24 cellular contexts compared by ENCODE assay signal in genomic region chr3:20051123-20051806, GRCh38. TPM values are rescaled to one million over a fixed set of nuclear protein-coding genes. Genes with fewer than 3 reads are reported as not detected.
DNase-seq lines count a peak whose midpoint lies in the region; ATAC-seq and TF ChIP-seq lines count a peak whose summit lies in the region.
"Had no signal": no experiment of that assay in that cellular context is flagged by ENCODE, and none has a peak within 500 bp of the region (broad histone marks: within the 10 kb centered on the region; RNA-seq: fewer than 3 reads in every experiment).

No MANE protein-coding gene starts in this region.

- H3K4me3 Mint-ChIP-seq in activated B cell treated with CpG ODN at 0.5 μM for 24 hours = no peak overlapping the region
- H3K4me3 Mint-ChIP-seq in activated naive CD4-positive, alpha-beta T cell treated with anti-CD3 and anti-CD28 coated beads for 36 hours = no peak overlapping the region
- H3K4me3 Mint-ChIP-seq: activated naive CD4-positive, alpha-beta T cell treated with anti-CD3 and anti-CD28 coated beads, Interleukin-2, amount 10 ng/mL, durations not matched to agents 7 days and 5 days had no signal

- WGBS in heart left ventricle, 4 donors = 78 to 93% (median 90%) methylated on average over 4 of the region's 4 CpGs
- WGBS in right cardiac atrium = 90% methylated on average over 4 of the region's 4 CpGs
- WGBS in transverse colon (ENCODE audit: low coverage in 1 of 2), 2 donors = 90 to 93% methylated on average over 2 to 4 of the region's 4 CpGs

- peak overlapping the region; percentile 51 for H3K27ac Mint-ChIP-seq in activated B cell treated with CpG ODN at 0.5 μM for 24 hours
- H3K27ac Mint-ChIP-seq in activated naive CD4-positive, alpha-beta T cell treated with anti-CD3 and anti-CD28 coated beads for 36 hours = no peak overlapping the region
- H3K27ac Mint-ChIP-seq: activated naive CD4-positive, alpha-beta T cell treated with anti-CD3 and anti-CD28 coated beads, Interleukin-2, amount 10 ng/mL, durations not matched to agents 7 days and 5 days had no signal

- no peaks in the 10 kb centered on the region for H3K9me3 Mint-ChIP-seq in activated B cell treated with CpG ODN at 0.5 μM for 24 hours
- no peaks in the 10 kb centered on the region for H3K9me3 Mint-ChIP-seq in activated naive CD4-positive, alpha-beta T cell treated with anti-CD3 and anti-CD28 coated beads for 36 hours
- H3K9me3 Mint-ChIP-seq: activated naive CD4-positive, alpha-beta T cell treated with anti-CD3 and anti-CD28 coated beads, Interleukin-2, amount 10 ng/mL, durations not matched to agents 7 days and 5 days had no signal

- CTCF ChIA-PET in activated B cell treated with CpG ODN at 0.5 μM for 24 hours (lab: Charles Lee) = no interaction called here
- CTCF ChIA-PET in activated naive CD4-positive, alpha-beta T cell treated with anti-CD3 and anti-CD28 coated beads for 36 hours (lab: Charles Lee) = interaction anchor here (0.6 kb wide), 1 partner anchor 139 kb away, joined by 3 read pairs; no protein-coding TSS in a partner anchor

- POLR2A ChIA-PET in activated B cell treated with CpG ODN at 0.5 μM for 24 hours (lab: Charles Lee) = interaction anchor here (0.6 to 1.7 kb wide), 4 partner anchors 8 to 16 kb away, joined by 3 to 7 read pairs (median 4); partner anchors contain the start of gene KAT2B

- H3K36me3 ChIP-seq in heart left ventricle (no peaks in the 10 kb centered on the region), transverse colon (no peaks in the 10 kb centered on the region)
- H3K36me3 ChIP-seq: neutrophil, vagina had no signal

- H3K4me3 ChIP-seq in heart left ventricle (no peak overlapping the region), right cardiac atrium (ENCODE audit: low read length) (no peak overlapping the region), transverse colon (no peak overlapping the region)
- H3K4me3 ChIP-seq: mucosa of descending colon, vagina had no signal

- TF ChIP-seq CTCF in heart left ventricle (IDR thresholded peaks at IDR 0.05) (no peak), activated B cell treated with CpG ODN at 0.5 μM for 24 hours (IDR thresholded peaks at IDR 0.05) (no peak), transverse colon (IDR thresholded peaks at IDR 0.05) (no peak)

- in situ Hi-C loops in transverse colon (cut with MboI; ENCODE audit: low pct_ligation_motif_present in 1 of 4, low pct_unique_long_range_greater_than_20kb in 1 of 4, low sequenced_read_pairs in 3 of 4) = no loop called here

- TF ChIP-seq POLR2A in heart left ventricle (IDR thresholded peaks at IDR 0.05) = no peak
- no peak for TF ChIP-seq POLR2A in transverse colon (IDR thresholded peaks at IDR 0.05)

- peak overlapping the region in 4 of 12 donors; percentile 28 to 58 (median 36) for H3K27ac ChIP-seq in heart left ventricle
- H3K27ac ChIP-seq in right cardiac atrium (ENCODE audit: low read length) = peak overlapping the region; percentile 90
- peak overlapping the region; percentile 33 for H3K27ac ChIP-seq in substantia nigra (ENCODE audit: low read depth, low read length, poor library complexity, severe bottlenecking)
- H3K27ac ChIP-seq in transverse colon = no peak overlapping the region
- H3K27ac ChIP-seq: neutrophil, vagina had no signal

- no peak for TF ChIP-seq EP300 in transverse colon (IDR thresholded peaks at IDR 0.05; ENCODE audit: low read depth)

- DNase-seq in heart left ventricle (no peak), left cardiac atrium (no peak), activated B cell treated with CpG ODN at 0.5 μM for 24 hours (no peak), right cardiac atrium (no peak), substantia nigra (lab: John Stamatoyannopoulos, UW) (no peak), transverse colon (no peak), germinal center (ENCODE audit: low spot score) (no peak)
- DNase-seq in activated naive CD4-positive, alpha-beta T cell treated with anti-CD3 and anti-CD28 coated beads for 36 hours = no peak
- DNase-seq: ACHN; activated naive CD4-positive, alpha-beta T cell treated with anti-CD3 and anti-CD28 coated beads, Interleukin-2, amount 10 ng/mL, durations not matched to agents 7 days and 5 days; C1 segment of cervical spinal cord; DMS153; effector CD8-positive, alpha-beta T cell; mucosa of descending colon; NCI-H2107; NCI-H524 treated with DMSO at 0.1 percent for 48 hours; stimulated activated CD4-positive, alpha-beta T cell treated with anti-CD3 and anti-CD28 coated beads, Interleukin-12 subunit alpha, Interleukin-12 subunit beta, amount 100 ng/mL, for 4 hours; SW 1271 had no signal

- intact Hi-C loops in heart left ventricle (cut with DNase I) (no loop called here), left cardiac atrium (cut with DNase I) (no loop called here), activated B cell treated with CpG ODN at 0.5 μM for 24 hours (cut with micrococcal nuclease) (no loop called here), right cardiac atrium (cut with DNase I) (no loop called here), transverse colon (cut with DNase I; ENCODE audit: low total_unique reads) (loop anchor here (5.0 kb wide), 1 partner anchor 1886 kb away; no protein-coding TSS in a partner anchor)
- intact Hi-C loops in activated naive CD4-positive, alpha-beta T cell treated with anti-CD3 and anti-CD28 coated beads for 36 hours (cut with micrococcal nuclease) = loop anchor here (10.0 kb wide), 1 partner anchor 1956 kb away; no protein-coding TSS in a partner anchor

- no peaks in the 10 kb centered on the region for H3K36me3 Mint-ChIP-seq in activated B cell treated with CpG ODN at 0.5 μM for 24 hours (ENCODE audit: low read depth)
- H3K36me3 Mint-ChIP-seq in activated naive CD4-positive, alpha-beta T cell treated with anti-CD3 and anti-CD28 coated beads for 36 hours (ENCODE audit: low read depth) = peaks cover 1% of the 10 kb centered on the region

- peak; percentile 18 to 72 (median 54) for ATAC-seq in heart left ventricle
- no peak for ATAC-seq in left cardiac atrium
- no peak for ATAC-seq in activated B cell treated with CpG ODN at 0.5 μM for 24 hours (ENCODE audit: low read depth)
- ATAC-seq in right cardiac atrium = peak in 1 of 2 donors; percentile 40
- ATAC-seq: mucosa of descending colon had no signal

- no peaks in the 10 kb centered on the region for H3K27me3 Mint-ChIP-seq in activated B cell treated with CpG ODN at 0.5 μM for 24 hours
- H3K27me3 Mint-ChIP-seq in activated naive CD4-positive, alpha-beta T cell treated with anti-CD3 and anti-CD28 coated beads for 36 hours (ENCODE audit: low read depth) = no peaks in the 10 kb centered on the region
- H3K27me3 Mint-ChIP-seq: activated naive CD4-positive, alpha-beta T cell treated with anti-CD3 and anti-CD28 coated beads, Interleukin-2, amount 10 ng/mL, durations not matched to agents 7 days and 5 days had no signal

- H3K4me1 ChIP-seq in heart left ventricle (peaks cover 6 to 65% (median 37%) of the 10 kb centered on the region in 12 donors), right cardiac atrium (ENCODE audit: control insufficient read depth, insufficient read depth, low read length) (peaks cover 19% of the 10 kb centered on the region), transverse colon (peaks cover 11 to 53% (median 32%) of the 10 kb centered on the region in 4 donors)

- H3K4me1 Mint-ChIP-seq in activated B cell treated with CpG ODN at 0.5 μM for 24 hours = peaks cover 61% of the 10 kb centered on the region
- peaks cover 43% of the 10 kb centered on the region for H3K4me1 Mint-ChIP-seq in activated naive CD4-positive, alpha-beta T cell treated with anti-CD3 and anti-CD28 coated beads for 36 hours (ENCODE audit: low read depth)

- H3K27me3 ChIP-seq in heart left ventricle (no peaks in the 10 kb centered on the region), right cardiac atrium (ENCODE audit: control insufficient read depth, insufficient read depth) (no peaks in the 10 kb centered on the region), transverse colon (no peaks in the 10 kb centered on the region)
- H3K27me3 ChIP-seq: neutrophil, vagina had no signal

- H3K9me3 ChIP-seq in heart left ventricle (no peaks in the 10 kb centered on the region), right cardiac atrium (ENCODE audit: control insufficient read depth, low read length) (no peaks in the 10 kb centered on the region), transverse colon (no peaks in the 10 kb centered on the region)
- H3K9me3 ChIP-seq: mucosa of descending colon, neutrophil, vagina had no signal

RNA-seq across cellular contexts. Expression of gene KAT2B, which starts 11.0 kb away (rescaled TPM):
- total RNA-seq in heart left ventricle = 10 to 100 TPM; 45.9 to 82.8 (median 70.2) TPM
- polyA plus RNA-seq in heart left ventricle = 10 to 100 TPM; 19.4 to 26.2 TPM
- total RNA-seq in left cardiac atrium = 10 to 100 TPM; 59.8 to 73.3 TPM
- total RNA-seq in activated B cell treated with CpG ODN at 0.5 μM for 24 hours = 35.9 and 36.8 TPM in 2 replicates
- total RNA-seq in right cardiac atrium = 10 to 100 TPM; 58.2 to 71.5 (median 71.1) TPM
- polyA plus RNA-seq in right cardiac atrium = 20.9 TPM
- 10 to 100 TPM in 1 of 2 experiments, 1 to 10 TPM in 1; 9.4 to 11.5 TPM for total RNA-seq in activated naive CD4-positive, alpha-beta T cell treated with anti-CD3 and anti-CD28 coated beads for 36 hours
- total RNA-seq in transverse colon = 10 to 100 TPM; 21.3 to 35.5 (median 30.2) TPM

RNA-seq across cellular contexts. Expression of gene PP2D1, which starts 39.2 kb away (rescaled TPM):
- total RNA-seq in heart left ventricle = not detected
- polyA plus RNA-seq in heart left ventricle = not detected
- not detected for total RNA-seq in left cardiac atrium
- total RNA-seq in activated B cell treated with CpG ODN at 0.5 μM for 24 hours = not detected in 2 replicates
- total RNA-seq in right cardiac atrium = not detected
- not detected for polyA plus RNA-seq in right cardiac atrium
- total RNA-seq in activated naive CD4-positive, alpha-beta T cell treated with anti-CD3 and anti-CD28 coated beads for 36 hours = not detected
- not detected for total RNA-seq in transverse colon
- total RNA-seq: astrocyte, cerebellum, liver, mucosa of descending colon, renal cortical epithelial cell, vagina had no signal

Comparison
In these comparisons a context has a peak if more than half of its experiments do, and no peak if none do; other contexts are left out.
1. ATAC-seq: peak in heart left ventricle (4 of 4); none in left cardiac atrium (0 of 2) and activated B cell treated with CpG ODN at 0.5 μM for 24 hours (single experiment).
2. H3K27ac ChIP-seq: peak in right cardiac atrium (single experiment) and substantia nigra (single experiment); none in transverse colon (0 of 4).
3. intact Hi-C loops: an anchor here in activated naive CD4-positive, alpha-beta T cell treated with anti-CD3 and anti-CD28 coated beads for 36 hours (10.0 kb wide) and transverse colon (5.0 kb wide); none called in heart left ventricle, left cardiac atrium, activated B cell treated with CpG ODN at 0.5 μM for 24 hours and right cardiac atrium.